ENCODE assay signal across 14 cellular contexts in genomic region chr20:63950701-63951397, GRCh38. TPM values are rescaled to one million over a fixed set of nuclear protein-coding genes. Genes with fewer than 3 reads are reported as not detected.
DNase-seq lines count a peak whose midpoint lies in the region; ATAC-seq and TF ChIP-seq lines count a peak whose summit lies in the region.
"Had no signal": no experiment of that assay in that cellular context is flagged by ENCODE, and none has a peak within 500 bp of the region (broad histone marks: within the 10 kb centered on the region; RNA-seq: fewer than 3 reads in every experiment).

No MANE protein-coding gene starts in this region.

- TF ChIP-seq EP300 in gastroesophageal sphincter (IDR thresholded peaks at IDR 0.05) = no peak

- intact Hi-C loops in activated CD4-positive, alpha-beta memory T cell treated with anti-CD3 and anti-CD28 coated beads for 36 hours (cut with micrococcal nuclease) = no loop called here
- intact Hi-C loops in uterus (cut with DNase I; ENCODE audit: low total_unique reads) = no loop called here

- H3K9ac ChIP-seq in parathyroid adenoma = no peak overlapping the region

- H3K27me3 Mint-ChIP-seq in activated CD4-positive, alpha-beta memory T cell treated with anti-CD3 and anti-CD28 coated beads for 36 hours = no peaks in the 10 kb centered on the region
- no peaks in the 10 kb centered on the region for H3K27me3 Mint-ChIP-seq in activated CD4-positive, alpha-beta memory T cell treated with anti-CD3 and anti-CD28 coated beads, Interleukin-2, amount 10 ng/mL, durations not matched to agents 7 days and 5 days
- H3K27me3 Mint-ChIP-seq: naive B cell had no signal

- peaks cover 2 to 96% (median 72%) of the 10 kb centered on the region in 3 donors for H3K4me1 ChIP-seq in gastroesophageal sphincter
- H3K4me1 ChIP-seq in parathyroid adenoma = peaks cover 42% of the 10 kb centered on the region
- peaks cover 13 to 38% of the 10 kb centered on the region in 2 donors for H3K4me1 ChIP-seq in uterus
- peaks cover 26% of the 10 kb centered on the region for H3K4me1 ChIP-seq in hepatocyte (ENCODE audit: insufficient read depth)

- ATAC-seq in gastroesophageal sphincter = no peak
- ATAC-seq: A549 had no signal

- H3K27ac Mint-ChIP-seq in activated CD4-positive, alpha-beta memory T cell treated with anti-CD3 and anti-CD28 coated beads for 36 hours = peak overlapping the region; percentile 13
- no peak overlapping the region for H3K27ac Mint-ChIP-seq in activated CD4-positive, alpha-beta memory T cell treated with anti-CD3 and anti-CD28 coated beads, Interleukin-2, amount 10 ng/mL, durations not matched to agents 7 days and 5 days

- POLR2A ChIA-PET in activated CD4-positive, alpha-beta memory T cell treated with anti-CD3 and anti-CD28 coated beads for 36 hours (lab: Charles Lee) = no interaction called here
- POLR2A ChIA-PET in activated CD4-positive, alpha-beta memory T cell treated with anti-CD3 and anti-CD28 coated beads, Interleukin-2, amount 10 ng/mL, durations not matched to agents 7 days and 5 days (lab: Charles Lee) = no interaction called here

- peak overlapping the region in 1 of 2 donors; percentile 37 for H3K4me3 ChIP-seq in gastroesophageal sphincter
- H3K4me3 ChIP-seq in parathyroid adenoma (ENCODE audit: low read depth, low read length) = no peak overlapping the region
- H3K4me3 ChIP-seq in uterus = peak overlapping the region in 1 of 2 donors; percentile 3
- H3K4me3 ChIP-seq in hepatocyte = no peak overlapping the region
- H3K4me3 ChIP-seq: A549 had no signal

- H3K27me3 ChIP-seq in gastroesophageal sphincter (no peaks in the 10 kb centered on the region), parathyroid adenoma (ENCODE audit: control insufficient read depth, insufficient read depth, low read length) (no peaks in the 10 kb centered on the region), uterus (no peaks in the 10 kb centered on the region), hepatocyte (no peaks in the 10 kb centered on the region)

- peak overlapping the region; percentile 81 to 97 (median 95) for H3K27ac ChIP-seq in gastroesophageal sphincter
- peak overlapping the region; percentile 93 for H3K27ac ChIP-seq in parathyroid adenoma
- H3K27ac ChIP-seq in uterus = peak overlapping the region; percentile 89 to 98
- no peak overlapping the region for H3K27ac ChIP-seq in hepatocyte
- H3K27ac ChIP-seq: A549 had no signal

- WGBS in gastroesophageal sphincter (ENCODE audit: low coverage in 1 of 2), 2 donors = no CpG with 5 or more reads among the region's 20 CpGs
- WGBS in hepatocyte (ENCODE audit: low lambda C conversion rate, missing lambda C conversion rate) = 88% methylated on average over 20 of the region's 20 CpGs

- H3K36me3 ChIP-seq in gastroesophageal sphincter (peaks cover 0 to 7% of the 10 kb centered on the region in 2 donors), parathyroid adenoma (ENCODE audit: control insufficient read depth, insufficient read depth, low read length) (no peaks in the 10 kb centered on the region), uterus (no peaks in the 10 kb centered on the region), hepatocyte (replicated peaks; ENCODE audit: insufficient read depth, low read depth) (no peaks in the 10 kb centered on the region)

- no peaks in the 10 kb centered on the region for H3K36me3 Mint-ChIP-seq in activated CD4-positive, alpha-beta memory T cell treated with anti-CD3 and anti-CD28 coated beads for 36 hours
- H3K36me3 Mint-ChIP-seq in activated CD4-positive, alpha-beta memory T cell treated with anti-CD3 and anti-CD28 coated beads, Interleukin-2, amount 10 ng/mL, durations not matched to agents 7 days and 5 days (ENCODE audit: low read depth) = peaks cover 6% of the 10 kb centered on the region
- H3K36me3 Mint-ChIP-seq: naive B cell had no signal

- H3K4me2 ChIP-seq in parathyroid adenoma (ENCODE audit: low read length) = no peak overlapping the region
- H3K4me2 ChIP-seq in hepatocyte = no peak overlapping the region
- H3K4me2 ChIP-seq: A549 had no signal

- H3K9me2 ChIP-seq in hepatocyte (replicated peaks; ENCODE audit: insufficient read depth) = no peaks in the 10 kb centered on the region

- H3K9me3 ChIP-seq in gastroesophageal sphincter = no peaks in the 10 kb centered on the region
- H3K9me3 ChIP-seq in parathyroid adenoma (ENCODE audit: control insufficient read depth, low read length) = no peaks in the 10 kb centered on the region
- H3K9me3 ChIP-seq in uterus = no peaks in the 10 kb centered on the region
- H3K9me3 ChIP-seq in hepatocyte (ENCODE audit: low read depth) = no peaks in the 10 kb centered on the region
- H3K9me3 ChIP-seq: A549 had no signal

- TF ChIP-seq POLR2A in gastroesophageal sphincter (IDR thresholded peaks at IDR 0.05) (no peak), uterus (IDR thresholded peaks at IDR 0.05) (no peak)

- H3K9me3 Mint-ChIP-seq in activated CD4-positive, alpha-beta memory T cell treated with anti-CD3 and anti-CD28 coated beads for 36 hours = no peaks in the 10 kb centered on the region
- peaks cover 3% of the 10 kb centered on the region for H3K9me3 Mint-ChIP-seq in activated CD4-positive, alpha-beta memory T cell treated with anti-CD3 and anti-CD28 coated beads, Interleukin-2, amount 10 ng/mL, durations not matched to agents 7 days and 5 days
- H3K9me3 Mint-ChIP-seq: naive B cell had no signal

- DNase-seq in activated CD4-positive, alpha-beta memory T cell treated with anti-CD3 and anti-CD28 coated beads for 36 hours = no peak
- DNase-seq in activated CD4-positive, alpha-beta memory T cell treated with anti-CD3 and anti-CD28 coated beads, Interleukin-2, amount 10 ng/mL, durations not matched to agents 7 days and 5 days = no peak
- DNase-seq in uterus (no peak), hepatocyte (ENCODE audit: low spot score) (no peak), 8988T (no peak), hippocampal formation (lab: John Stamatoyannopoulos, UW) (no peak)
- DNase-seq: activated CD8-positive, alpha-beta memory T cell treated with anti-CD3 and anti-CD28 coated beads, Interleukin-2, amount 50 U/mL, for 48 hours; naive B cell; NCI-H187; T-helper 2 cell had no signal

- no peak overlapping the region for H3K4me3 Mint-ChIP-seq in activated CD4-positive, alpha-beta memory T cell treated with anti-CD3 and anti-CD28 coated beads for 36 hours
- H3K4me3 Mint-ChIP-seq in activated CD4-positive, alpha-beta memory T cell treated with anti-CD3 and anti-CD28 coated beads, Interleukin-2, amount 10 ng/mL, durations not matched to agents 7 days and 5 days = no peak overlapping the region

- H4K20me1 ChIP-seq in hepatocyte (ENCODE audit: insufficient read depth, poor library complexity, severe bottlenecking) = peaks cover 92% of the 10 kb centered on the region

- peaks cover 59% of the 10 kb centered on the region for H3K4me1 Mint-ChIP-seq in activated CD4-positive, alpha-beta memory T cell treated with anti-CD3 and anti-CD28 coated beads for 36 hours (ENCODE audit: low read depth)
- H3K4me1 Mint-ChIP-seq in activated CD4-positive, alpha-beta memory T cell treated with anti-CD3 and anti-CD28 coated beads, Interleukin-2, amount 10 ng/mL, durations not matched to agents 7 days and 5 days = peaks cover 59% of the 10 kb centered on the region

- CTCF ChIA-PET in activated CD4-positive, alpha-beta memory T cell treated with anti-CD3 and anti-CD28 coated beads for 36 hours (lab: Charles Lee) = interaction anchor here (1.2 kb wide), 1 partner anchor 23 kb away, joined by 9 read pairs; no protein-coding TSS in a partner anchor
- CTCF ChIA-PET in activated CD4-positive, alpha-beta memory T cell treated with anti-CD3 and anti-CD28 coated beads, Interleukin-2, amount 10 ng/mL, durations not matched to agents 7 days and 5 days (lab: Charles Lee) = interaction anchor here (1.4 kb wide), 1 partner anchor 23 kb away, joined by 3 read pairs; no protein-coding TSS in a partner anchor

- H3K79me2 ChIP-seq in parathyroid adenoma (peaks cover 68% of the 10 kb centered on the region), hepatocyte (peaks cover 91% of the 10 kb centered on the region)

- H2AFZ ChIP-seq in parathyroid adenoma (no peak overlapping the region), hepatocyte (no peak overlapping the region)

- TF ChIP-seq CTCF in gastroesophageal sphincter (IDR thresholded peaks at IDR 0.05) (no peak), parathyroid adenoma (IDR thresholded peaks at IDR 0.05) (no peak), uterus (IDR thresholded peaks at IDR 0.05) (no peak), hepatocyte (IDR thresholded peaks at IDR 0.05; ENCODE audit: poor library complexity) (no peak)

RNA-seq across cellular contexts. Expression of gene UCKL1, which starts 5.4 kb away (rescaled TPM):
- total RNA-seq in activated CD4-positive, alpha-beta memory T cell treated with anti-CD3 and anti-CD28 coated beads for 36 hours = 10 to 100 TPM; 26.6 to 29.6 TPM
- 10 to 100 TPM; 36.3 to 36.6 TPM for total RNA-seq in activated CD4-positive, alpha-beta memory T cell treated with anti-CD3 and anti-CD28 coated beads, Interleukin-2, amount 10 ng/mL, durations not matched to agents 7 days and 5 days
- 10 to 100 TPM; 19.8 to 27.7 (median 22.6) TPM for total RNA-seq in gastroesophageal sphincter
- total RNA-seq in uterus = 10 to 100 TPM; 21.8 to 64.6 (median 23.5) TPM
- 18.5 and 20.0 TPM in 2 replicates for total RNA-seq in hepatocyte
- 52.2 and 62.9 TPM in 2 replicates for polyA plus RNA-seq in hepatocyte

RNA-seq across cellular contexts. Expression of gene ZNF512B, which starts 18.9 kb away (rescaled TPM):
- 10 to 100 TPM; 12.5 to 13.5 TPM for total RNA-seq in activated CD4-positive, alpha-beta memory T cell treated with anti-CD3 and anti-CD28 coated beads for 36 hours
- 10 to 100 TPM; 16.5 to 16.7 TPM for total RNA-seq in activated CD4-positive, alpha-beta memory T cell treated with anti-CD3 and anti-CD28 coated beads, Interleukin-2, amount 10 ng/mL, durations not matched to agents 7 days and 5 days
- total RNA-seq in gastroesophageal sphincter = 10 to 100 TPM in 2 of 4 donors, 1 to 10 TPM in 2; 9.0 to 13.8 (median 10.0) TPM
- 10 to 100 TPM in 3 of 4 donors, 1 to 10 TPM in 1; 4.7 to 23.3 (median 17.4) TPM for total RNA-seq in uterus
- 11.5 and 13.5 TPM in 2 replicates for total RNA-seq in hepatocyte
- 10.1 and 12.4 TPM in 2 replicates for polyA plus RNA-seq in hepatocyte

RNA-seq across cellular contexts. Expression of gene SAMD10, which starts 28.6 kb away (rescaled TPM):
- total RNA-seq in activated CD4-positive, alpha-beta memory T cell treated with anti-CD3 and anti-CD28 coated beads for 36 hours = 10 to 100 TPM; 23.7 to 24.5 TPM
- 10 to 100 TPM; 18.3 to 21.0 TPM for total RNA-seq in activated CD4-positive, alpha-beta memory T cell treated with anti-CD3 and anti-CD28 coated beads, Interleukin-2, amount 10 ng/mL, durations not matched to agents 7 days and 5 days
- total RNA-seq in gastroesophageal sphincter (1 to 10 TPM in 2 of 4 donors, under 1 TPM in 2; 0.62 to 4.6 (median 1.9) TPM), uterus (1 to 10 TPM in 2 of 4 donors, under 1 TPM in 1, not detected in 1; 0.83 to 7.6 (median 1.2) TPM), hepatocyte (1.1 and 1.6 TPM in 2 replicates)
- polyA plus RNA-seq in hepatocyte = 11.0 and 11.7 TPM in 2 replicates
- total RNA-seq: H4 had no signal
- polyA plus RNA-seq: A549 had no signal

RNA-seq across cellular contexts. Expression of gene PRPF6, which starts 30.1 kb away (rescaled TPM):
- 10 to 100 TPM; 62.3 to 63.1 TPM for total RNA-seq in activated CD4-positive, alpha-beta memory T cell treated with anti-CD3 and anti-CD28 coated beads for 36 hours
- total RNA-seq in activated CD4-positive, alpha-beta memory T cell treated with anti-CD3 and anti-CD28 coated beads, Interleukin-2, amount 10 ng/mL, durations not matched to agents 7 days and 5 days = 10 to 100 TPM; 58.4 to 60.4 TPM
- total RNA-seq in gastroesophageal sphincter = 10 to 100 TPM; 53.7 to 73.0 (median 67.6) TPM
- total RNA-seq in uterus = 10 to 100 TPM; 28.5 to 73.0 (median 69.6) TPM
- total RNA-seq in hepatocyte = 35.6 and 41.3 TPM in 2 replicates
- 37.3 and 43.1 TPM in 2 replicates for polyA plus RNA-seq in hepatocyte

RNA-seq across cellular contexts. Expression of gene DNAJC5, which starts 55.9 kb away (rescaled TPM):
- total RNA-seq in activated CD4-positive, alpha-beta memory T cell treated with anti-CD3 and anti-CD28 coated beads for 36 hours = 10 to 100 TPM; 33.7 to 33.8 TPM
- 10 to 100 TPM; 58.6 to 59.7 TPM for total RNA-seq in activated CD4-positive, alpha-beta memory T cell treated with anti-CD3 and anti-CD28 coated beads, Interleukin-2, amount 10 ng/mL, durations not matched to agents 7 days and 5 days
- total RNA-seq in gastroesophageal sphincter = 10 to 100 TPM; 44.7 to 70.6 (median 47.6) TPM
- total RNA-seq in uterus = 10 to 100 TPM; 10.9 to 39.8 (median 25.6) TPM
- 34.0 and 39.6 TPM in 2 replicates for total RNA-seq in hepatocyte
- 6.6 and 10.2 TPM in 2 replicates for polyA plus RNA-seq in hepatocyte
